Comparison of ENCODE assay signal across 25 cellular contexts in the genomic region with DNA sequence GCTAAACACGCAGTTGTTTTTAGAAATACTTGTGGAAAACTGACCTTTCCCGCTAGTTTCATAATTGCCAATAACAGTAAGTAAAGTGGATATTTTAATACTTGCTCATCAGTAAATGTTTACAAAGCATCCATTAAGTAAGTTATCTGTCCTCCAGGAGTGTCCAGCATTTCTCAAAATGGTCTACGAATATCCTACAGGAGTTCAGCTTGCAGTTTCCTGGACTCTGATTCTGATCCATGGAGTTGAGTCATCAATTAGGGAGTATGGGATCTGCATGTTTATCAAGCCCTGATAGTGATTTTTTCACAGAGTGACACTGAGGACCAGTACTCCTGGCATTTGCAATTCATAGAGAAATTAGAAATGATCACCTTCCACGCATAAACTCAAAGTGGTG.
"Had no signal": no experiment of that assay in that cellular context is flagged by ENCODE, and none has a peak within 500 bp of the region (broad histone marks: within the 10 kb centered on the region; RNA-seq: fewer than 3 reads in every experiment).

No MANE protein-coding gene starts in this region.

- H3K4me1 ChIP-seq: esophagus muscularis mucosa, gastrocnemius medialis, heart left ventricle, left lung, psoas muscle, sigmoid colon, spleen, testis, tibial artery had no signal

- H3K4me2 ChIP-seq: hepatocyte had no signal

- H2AFZ ChIP-seq: hepatocyte had no signal

- H3K27ac ChIP-seq: coronary artery, esophagus muscularis mucosa, gastrocnemius medialis, heart left ventricle, hepatocyte, left lung, ovary, psoas muscle, sigmoid colon, spleen, testis, tibial artery had no signal

- DNase-seq: dermis blood vessel endothelial cell; effector memory CD4-positive, alpha-beta T cell; gastrocnemius medialis; heart left ventricle; left cardiac atrium; left lung; mammary epithelial cell; naive thymus-derived CD8-positive, alpha-beta T cell; nephron progenitor cell; occipital lobe; ovary; posterior cingulate gyrus; psoas muscle; right cardiac atrium; sigmoid colon; spleen; stimulated activated CD4-positive, alpha-beta T cell treated with anti-CD3 and anti-CD28 coated beads, Interleukin-4, amount 100 ng/mL, for 4 hours; stimulated activated naive CD8-positive, alpha-beta T cell treated with anti-CD3 and anti-CD28 coated beads, Interleukin-15, Interleukin-2, amounts not matched to agents 100 U/mL and 50 U/mL, for 24 hours; substantia nigra; testis; tibial artery had no signal

- H3K36me3 ChIP-seq: esophagus muscularis mucosa, gastrocnemius medialis, heart left ventricle, left lung, ovary, sigmoid colon, spleen, tibial artery had no signal

- H3K27me3 ChIP-seq: esophagus muscularis mucosa, gastrocnemius medialis, heart left ventricle, hepatocyte, left lung, ovary, sigmoid colon, spleen, testis, tibial artery had no signal

- H3K79me2 ChIP-seq: hepatocyte had no signal

- H3K9me3 ChIP-seq: esophagus muscularis mucosa, gastrocnemius medialis, ovary, testis, tibial artery had no signal

- H3K4me3 ChIP-seq: coronary artery, esophagus muscularis mucosa, gastrocnemius medialis, heart left ventricle, hepatocyte, left lung, ovary, psoas muscle, sigmoid colon, spleen, testis, tibial artery had no signal

- ATAC-seq: gastrocnemius medialis; heart left ventricle; left cardiac atrium; left lung; naive thymus-derived CD8-positive, alpha-beta T cell; psoas muscle; right cardiac atrium; stimulated activated memory B cell treated with anti-CD40 and anti-IgM and Interleukin-4, amounts not matched to agents 10 μg/mL and 1 μg/mL and 100 μg/mL, for 72 hours; stimulated activated naive CD8-positive, alpha-beta T cell treated with anti-CD3 and anti-CD28 coated beads, Interleukin-15, Interleukin-2, amounts not matched to agents 100 U/mL and 50 U/mL, for 24 hours had no signal
